In genomic region chr11:93532285-93532789, GRCh38 we compare ENCODE assay signal across 11 cellular contexts. TPM values are rescaled to one million over a fixed set of nuclear protein-coding genes. Genes with fewer than 3 reads are reported as not detected.
A peak's percentile ranks its signal among the peaks of the same experiment; 100 is the strongest.
DNase-seq lines count a peak whose midpoint lies in the region; ATAC-seq and TF ChIP-seq lines count a peak whose summit lies in the region.
"Had no signal": no experiment of that assay in that cellular context is flagged by ENCODE, and none has a peak within 500 bp of the region (broad histone marks: within the 10 kb centered on the region; RNA-seq: fewer than 3 reads in every experiment).

No MANE protein-coding gene starts in this region.

- peaks cover 40% of the 10 kb centered on the region for H3K79me2 ChIP-seq in osteoblast (ENCODE audit: insufficient read depth, low read length)

- ATAC-seq in right cardiac atrium (no peak), HG03045 (IDR thresholded peaks at IDR 0.05; ENCODE audit: unreplicated experiment) (peak; percentile 36), GM18517 (IDR thresholded peaks at IDR 0.05; ENCODE audit: unreplicated experiment) (no peak), GM19467 (IDR thresholded peaks at IDR 0.05; ENCODE audit: unreplicated experiment) (no peak)
- peak; percentile 73 for ATAC-seq in stimulated activated naive CD8-positive, alpha-beta T cell treated with anti-CD3 and anti-CD28 coated beads, Interleukin-15, amount 100 ng/mL, for 72 hours
- ATAC-seq: lower lobe of right lung, upper lobe of right lung had no signal

- H3K36me3 ChIP-seq in right atrium auricular region (no peaks in the 10 kb centered on the region), osteoblast (ENCODE audit: insufficient read depth, low read length) (no peaks in the 10 kb centered on the region)
- H3K36me3 ChIP-seq: lower lobe of right lung, upper lobe of right lung had no signal

- no peak for DNase-seq in right cardiac atrium
- DNase-seq in right atrium auricular region (ENCODE audit: low spot score), result no peak
- no peak for DNase-seq in activated T-helper 2 cell treated with anti-CD3 and anti-CD28 coated beads, Interferon-gamma antibody, Interleukin-2, Interleukin-4, amounts not matched to agents 10 μg/mL and 5 μg/mL and 100 μg/mL, durations not matched to agents 14 hours and 24 hours and 36 hours (ENCODE audit: low spot score)
- DNase-seq in stimulated activated naive CD8-positive, alpha-beta T cell treated with anti-CD3 and anti-CD28 coated beads, Interleukin-15, amount 100 ng/mL, for 72 hours, result peak in 1 of 2 donors; percentile 21
- no peak for DNase-seq in osteoblast (ENCODE audit: insufficient read length, low spot score, missing footprints)
- DNase-seq: lower lobe of right lung, NCI-H774, upper lobe of right lung had no signal

- WGBS in right cardiac atrium, result 90% methylated on average over 3 of the region's 3 CpGs

- peaks cover 3% of the 10 kb centered on the region for H3K36me3 Mint-ChIP-seq in activated T-helper 2 cell treated with anti-CD3 and anti-CD28 coated beads, Interferon-gamma antibody, Interleukin-2, Interleukin-4, amounts not matched to agents 10 μg/mL and 5 μg/mL and 100 μg/mL, durations not matched to agents 14 hours and 24 hours and 36 hours (ENCODE audit: low read depth)

- peaks cover 28% of the 10 kb centered on the region for H3K4me1 ChIP-seq in right cardiac atrium (ENCODE audit: control insufficient read depth, insufficient read depth, low read length)
- H3K4me1 ChIP-seq in right atrium auricular region, result peaks cover 0 to 84% of the 10 kb centered on the region in 2 donors
- peaks cover 31% of the 10 kb centered on the region for H3K4me1 ChIP-seq in osteoblast (ENCODE audit: insufficient read depth, low read length)

- H3K27ac ChIP-seq in right cardiac atrium (ENCODE audit: low read length), result peak overlapping the region; percentile 22
- H3K27ac ChIP-seq in right atrium auricular region, result no peak overlapping the region
- no peak overlapping the region for H3K27ac ChIP-seq in osteoblast (ENCODE audit: low read depth, low read length)
- H3K27ac ChIP-seq: lower lobe of right lung, upper lobe of right lung had no signal

- H3K9me3 ChIP-seq in right cardiac atrium (ENCODE audit: control insufficient read depth, low read length) (no peaks in the 10 kb centered on the region), right atrium auricular region (no peaks in the 10 kb centered on the region), osteoblast (ENCODE audit: low read depth, low read length) (no peaks in the 10 kb centered on the region)
- H3K9me3 ChIP-seq: lower lobe of right lung, upper lobe of right lung had no signal

- no peak overlapping the region for H3K4me3 ChIP-seq in right cardiac atrium (ENCODE audit: low read length)
- no peak overlapping the region for H3K4me3 ChIP-seq in right atrium auricular region
- H3K4me3 ChIP-seq in osteoblast (ENCODE audit: insufficient read depth, low read length), result no peak overlapping the region
- H3K4me3 ChIP-seq: lower lobe of right lung, upper lobe of right lung had no signal

- peak overlapping the region; percentile 46 for H3K27ac Mint-ChIP-seq in activated T-helper 2 cell treated with anti-CD3 and anti-CD28 coated beads, Interferon-gamma antibody, Interleukin-2, Interleukin-4, amounts not matched to agents 10 μg/mL and 5 μg/mL and 100 μg/mL, durations not matched to agents 14 hours and 24 hours and 36 hours
- no peak overlapping the region for H3K27ac Mint-ChIP-seq in stimulated activated naive CD8-positive, alpha-beta T cell treated with anti-CD3 and anti-CD28 coated beads, Interleukin-15, amount 100 ng/mL, for 72 hours

- no peak overlapping the region for H3K4me2 ChIP-seq in osteoblast (ENCODE audit: insufficient read depth, low read length)

- no peak overlapping the region for H2AFZ ChIP-seq in osteoblast (ENCODE audit: low read length)

- no peak overlapping the region for H3K4me3 Mint-ChIP-seq in activated T-helper 2 cell treated with anti-CD3 and anti-CD28 coated beads, Interferon-gamma antibody, Interleukin-2, Interleukin-4, amounts not matched to agents 10 μg/mL and 5 μg/mL and 100 μg/mL, durations not matched to agents 14 hours and 24 hours and 36 hours (ENCODE audit: low read depth)
- H3K4me3 Mint-ChIP-seq in stimulated activated naive CD8-positive, alpha-beta T cell treated with anti-CD3 and anti-CD28 coated beads, Interleukin-15, amount 100 ng/mL, for 72 hours, result no peak overlapping the region

- peaks cover 11% of the 10 kb centered on the region for H4K20me1 ChIP-seq in osteoblast (ENCODE audit: insufficient read depth, low read length)

- H3K9me3 Mint-ChIP-seq in activated T-helper 2 cell treated with anti-CD3 and anti-CD28 coated beads, Interferon-gamma antibody, Interleukin-2, Interleukin-4, amounts not matched to agents 10 μg/mL and 5 μg/mL and 100 μg/mL, durations not matched to agents 14 hours and 24 hours and 36 hours, result no peaks in the 10 kb centered on the region
- H3K9me3 Mint-ChIP-seq in stimulated activated naive CD8-positive, alpha-beta T cell treated with anti-CD3 and anti-CD28 coated beads, Interleukin-15, amount 100 ng/mL, for 72 hours, result no peaks in the 10 kb centered on the region

- H3K4me1 Mint-ChIP-seq in activated T-helper 2 cell treated with anti-CD3 and anti-CD28 coated beads, Interferon-gamma antibody, Interleukin-2, Interleukin-4, amounts not matched to agents 10 μg/mL and 5 μg/mL and 100 μg/mL, durations not matched to agents 14 hours and 24 hours and 36 hours (ENCODE audit: low read depth), result peaks cover 75% of the 10 kb centered on the region
- peaks cover 66% of the 10 kb centered on the region for H3K4me1 Mint-ChIP-seq in stimulated activated naive CD8-positive, alpha-beta T cell treated with anti-CD3 and anti-CD28 coated beads, Interleukin-15, amount 100 ng/mL, for 72 hours

- intact Hi-C loops in right cardiac atrium (cut with DNase I), result no loop called here
- intact Hi-C loops in activated T-helper 2 cell treated with anti-CD3 and anti-CD28 coated beads, Interferon-gamma antibody, Interleukin-2, Interleukin-4, amounts not matched to agents 10 μg/mL and 5 μg/mL and 100 μg/mL, durations not matched to agents 14 hours and 24 hours and 36 hours (cut with micrococcal nuclease), result loop anchor here (1.0 to 10.0 kb wide), 6 partner anchors 8 to 602 kb away; partner anchors contain the start of gene CEP295

- no peak for TF ChIP-seq CTCF in right atrium auricular region (IDR thresholded peaks at IDR 0.05)
- no peak for TF ChIP-seq CTCF in osteoblast (IDR thresholded peaks at IDR 0.05; ENCODE audit: extremely low read depth, low read depth, low read length)

- H3K27me3 Mint-ChIP-seq in activated T-helper 2 cell treated with anti-CD3 and anti-CD28 coated beads, Interferon-gamma antibody, Interleukin-2, Interleukin-4, amounts not matched to agents 10 μg/mL and 5 μg/mL and 100 μg/mL, durations not matched to agents 14 hours and 24 hours and 36 hours (ENCODE audit: low read depth), result no peaks in the 10 kb centered on the region
- peaks cover 11% of the 10 kb centered on the region for H3K27me3 Mint-ChIP-seq in stimulated activated naive CD8-positive, alpha-beta T cell treated with anti-CD3 and anti-CD28 coated beads, Interleukin-15, amount 100 ng/mL, for 72 hours

- H3K27me3 ChIP-seq in right cardiac atrium (ENCODE audit: control insufficient read depth, insufficient read depth) (no peaks in the 10 kb centered on the region), right atrium auricular region (no peaks in the 10 kb centered on the region), osteoblast (ENCODE audit: insufficient read depth, low read length) (no peaks in the 10 kb centered on the region)
- H3K27me3 ChIP-seq: upper lobe of right lung had no signal

RNA-seq across cellular contexts. Expression of gene SMCO4, which starts 10.9 kb away (rescaled TPM):
- total RNA-seq in right cardiac atrium, result 10 to 100 TPM; 31.8 to 95.6 (median 59.8) TPM
- 69.9 TPM for polyA plus RNA-seq in right cardiac atrium
- total RNA-seq in right atrium auricular region, result 10 to 100 TPM; 37.6 to 79.8 TPM
- 40.8 and 41.5 TPM in 2 replicates for total RNA-seq in activated T-helper 2 cell treated with anti-CD3 and anti-CD28 coated beads, Interferon-gamma antibody, Interleukin-2, Interleukin-4, amounts not matched to agents 10 μg/mL and 5 μg/mL and 100 μg/mL, durations not matched to agents 14 hours and 24 hours and 36 hours
- 14.4 and 15.6 TPM in 2 replicates for total RNA-seq in osteoblast

Comparison
In these comparisons a context has a peak if more than half of its experiments do, and no peak if none do; other contexts are left out.
1. ATAC-seq: peak in HG03045 (single experiment) and stimulated activated naive CD8-positive, alpha-beta T cell treated with anti-CD3 and anti-CD28 coated beads, Interleukin-15, amount 100 ng/mL, for 72 hours (single experiment); none in right cardiac atrium (0 of 2), GM18517 (single experiment) and GM19467 (single experiment).